21 cellular contexts compared by ENCODE assay signal in the genomic region with DNA sequence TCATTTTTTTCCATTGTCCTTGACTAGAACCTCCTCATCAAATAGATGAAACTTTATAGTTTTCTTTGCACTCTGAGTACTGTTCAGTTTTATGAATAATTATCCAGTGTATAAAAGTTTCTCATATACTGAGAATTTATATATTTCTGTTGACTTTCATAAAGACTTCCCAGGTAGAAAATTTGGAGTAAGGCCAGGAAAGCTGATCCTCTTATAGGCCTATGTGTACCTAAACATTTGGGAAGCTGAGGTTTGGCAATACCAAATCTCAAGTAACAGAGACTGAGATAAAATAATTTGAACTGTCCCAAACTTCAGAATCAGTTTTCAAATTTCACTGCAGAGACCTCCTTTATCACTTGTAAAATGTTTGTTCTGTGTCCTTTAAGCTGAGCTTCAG. TPM values are rescaled to one million over a fixed set of nuclear protein-coding genes. Genes with fewer than 3 reads are reported as not detected.
A peak's percentile ranks its signal among the peaks of the same experiment; 100 is the strongest.
DNase-seq lines count a peak whose midpoint lies in the region; ATAC-seq, FAIRE-seq and TF ChIP-seq lines count a peak whose summit lies in the region.
"Had no signal": no experiment of that assay in that cellular context is flagged by ENCODE, and none has a peak within 500 bp of the region (broad histone marks: within the 10 kb centered on the region; RNA-seq: fewer than 3 reads in every experiment).

No MANE protein-coding gene starts in this region.

- no peaks in the 10 kb centered on the region for H3K27me3 ChIP-seq in left ventricle myocardium inferior (ENCODE audit: low read depth)
- H3K27me3 ChIP-seq in astrocyte (ENCODE audit: insufficient read depth, low read length), result no peaks in the 10 kb centered on the region
- no peaks in the 10 kb centered on the region for H3K27me3 ChIP-seq in vagina
- H3K27me3 ChIP-seq: uterus had no signal

- no peak for TF ChIP-seq POLR2A in vagina (IDR thresholded peaks at IDR 0.05)

- H3K9ac ChIP-seq in astrocyte (ENCODE audit: low read length), result peak overlapping the region; percentile 50

- peak overlapping the region; percentile 56 for H3K4me2 ChIP-seq in astrocyte (ENCODE audit: low read length)

- FAIRE-seq in astrocyte (lab: Jason Lieb, UNC), result peak; percentile 55
- FAIRE-seq: A204.1, G401.6, GM12878 had no signal

- H3K27ac ChIP-seq in left ventricle myocardium inferior (replicated peaks) (peak overlapping the region; percentile 28), astrocyte (ENCODE audit: low read depth, low read length) (peak overlapping the region; percentile 92), vagina (peak overlapping the region; percentile 36)
- H3K27ac ChIP-seq: HL-60 had no signal

- H3K4me1 ChIP-seq in left ventricle myocardium inferior, result peaks cover 10% of the 10 kb centered on the region
- H3K4me1 ChIP-seq in astrocyte (ENCODE audit: insufficient read depth, low read length), result peaks cover 6% of the 10 kb centered on the region
- H3K4me1 ChIP-seq in vagina, result no peaks in the 10 kb centered on the region
- H3K4me1 ChIP-seq: uterus had no signal

- H3K9me3 ChIP-seq in left ventricle myocardium inferior (replicated peaks), result no peaks in the 10 kb centered on the region
- H3K9me3 ChIP-seq in astrocyte (ENCODE audit: insufficient read depth, low read depth, low read length), result no peaks in the 10 kb centered on the region
- no peaks in the 10 kb centered on the region for H3K9me3 ChIP-seq in vagina
- H3K9me3 ChIP-seq: uterus had no signal

- no peaks in the 10 kb centered on the region for H3K36me3 Mint-ChIP-seq in astrocyte (ENCODE audit: low read depth, unreplicated experiment)
- H3K36me3 Mint-ChIP-seq: activated naive CD4-positive, alpha-beta T cell treated with anti-CD3 and anti-CD28 coated beads, Interleukin-2, amount 50 U/mL, for 72 hours; CD4-positive, alpha-beta memory T cell; natural killer cell had no signal

- H3K4me3 Mint-ChIP-seq in astrocyte (ENCODE audit: unreplicated experiment), result no peak overlapping the region
- H3K4me3 Mint-ChIP-seq: CD4-positive, alpha-beta memory T cell; natural killer cell had no signal

- H3K4me3 ChIP-seq in left ventricle myocardium inferior (no peak overlapping the region), astrocyte (ENCODE audit: insufficient read depth, low read depth, low read length) (no peak overlapping the region), vagina (no peak overlapping the region)
- H3K4me3 ChIP-seq: GM12878, uterus had no signal

- H3K36me3 ChIP-seq in left ventricle myocardium inferior (no peaks in the 10 kb centered on the region), astrocyte (ENCODE audit: insufficient read depth, low read length) (no peaks in the 10 kb centered on the region), vagina (no peaks in the 10 kb centered on the region)
- H3K36me3 ChIP-seq: uterus had no signal

- H3K27me3 Mint-ChIP-seq in astrocyte (ENCODE audit: low read depth, unreplicated experiment), result no peaks in the 10 kb centered on the region
- H3K27me3 Mint-ChIP-seq: CD4-positive, alpha-beta memory T cell had no signal

- intact Hi-C loops in left ventricle myocardium inferior (cut with micrococcal nuclease), result loop anchor here (10.0 kb wide), 1 partner anchor 1244 kb away; no protein-coding TSS in a partner anchor
- intact Hi-C loops in Right ventricle myocardium superior (cut with DNase I), result no loop called here
- intact Hi-C loops in vagina (cut with DNase I), result no loop called here

- H3K9me3 Mint-ChIP-seq in astrocyte (ENCODE audit: unreplicated experiment), result no peaks in the 10 kb centered on the region
- H3K9me3 Mint-ChIP-seq: activated naive CD4-positive, alpha-beta T cell treated with anti-CD3 and anti-CD28 coated beads, Interleukin-2, amount 50 U/mL, for 72 hours; CD4-positive, alpha-beta memory T cell; natural killer cell had no signal

- no peak for ATAC-seq in Right ventricle myocardium superior (ENCODE audit: poor library complexity)
- ATAC-seq in GM18858 (IDR thresholded peaks at IDR 0.05; ENCODE audit: unreplicated experiment), result no peak
- ATAC-seq: activated naive CD4-positive, alpha-beta T cell treated with anti-CD3 and anti-CD28 coated beads, Interleukin-2, amount 50 U/mL, for 72 hours; GM12878; natural killer cell had no signal

- H4K20me1 ChIP-seq in astrocyte (ENCODE audit: insufficient read depth, low read length), result no peaks in the 10 kb centered on the region

- H3K4me1 Mint-ChIP-seq in astrocyte (ENCODE audit: low read depth, unreplicated experiment), result peaks cover 19% of the 10 kb centered on the region
- H3K4me1 Mint-ChIP-seq: CD4-positive, alpha-beta memory T cell; natural killer cell had no signal

- DNase-seq in left ventricle myocardium inferior (no peak), Right ventricle myocardium superior (no peak), astrocyte (ENCODE audit: low read depth) (peak; percentile 4), iris pigment epithelial cell (ENCODE audit: low read depth) (peak; percentile 58), vagina (ENCODE audit: extremely low spot score in 2 of 2) (no peak), NOMO-1 treated with DMSO at 0.1 percent for 48 hours (lab: John Stamatoyannopoulos, UW; ENCODE audit: unreplicated experiment) (no peak), NCI-H2171 treated with DMSO at 0.1 percent for 48 hours (lab: John Stamatoyannopoulos, UW) (no peak)
- DNase-seq: activated T-cell treated with anti-CD3 and anti-CD28 coated beads, Interleukin-2, amount 50 U/mL, for 1 hour; CD4-positive, alpha-beta memory T cell; effector CD4-positive, alpha-beta T cell; natural killer cell; NCI-H1417 treated with DMSO at 0.1 percent for 48 hours; NCI-H446 treated with DMSO at 0.1 percent for 48 hours; stimulated activated CD4-positive, alpha-beta T cell treated with anti-CD3 and anti-CD28 coated beads, Interleukin-2, amount 100 ng/mL, for 24 hours had no signal

- no peaks in the 10 kb centered on the region for H3K79me2 ChIP-seq in astrocyte (ENCODE audit: insufficient read depth, low read length)

- TF ChIP-seq CTCF in left ventricle myocardium inferior (IDR thresholded peaks at IDR 0.05; ENCODE audit: borderline replicate concordance) (no peak), astrocyte (IDR thresholded peaks at IDR 0.05; ENCODE audit: insufficient read depth, low read depth, low read length) (no peak), vagina (IDR thresholded peaks at IDR 0.05) (no peak)

- peak overlapping the region; percentile 97 for H3K27ac Mint-ChIP-seq in astrocyte (ENCODE audit: unreplicated experiment)
- H3K27ac Mint-ChIP-seq: activated naive CD4-positive, alpha-beta T cell treated with anti-CD3 and anti-CD28 coated beads, Interleukin-2, amount 50 U/mL, for 72 hours; CD4-positive, alpha-beta memory T cell; natural killer cell had no signal

- peak overlapping the region; percentile 12 for H2AFZ ChIP-seq in astrocyte (ENCODE audit: low read depth, low read length)

RNA-seq across cellular contexts. Expression of gene CCDC102B, which starts 43.4 kb away (rescaled TPM):
- total RNA-seq in left ventricle myocardium inferior (6.1 TPM), Right ventricle myocardium superior (4.4 TPM), astrocyte (7.9 and 10.2 TPM in 2 replicates), vagina (6.4 TPM)

Comparison
In these comparisons a context has a peak if more than half of its experiments do, and no peak if none do; other contexts are left out.
1. DNase-seq: peak in astrocyte (single experiment) and iris pigment epithelial cell (single experiment); none in left ventricle myocardium inferior (single experiment), Right ventricle myocardium superior (single experiment), vagina (0 of 2), NOMO-1 treated with DMSO at 0.1 percent for 48 hours (single experiment) and NCI-H2171 treated with DMSO at 0.1 percent for 48 hours (single experiment).
2. H3K27ac ChIP-seq: peak in every context shown above with its lines; median percentile 92 in astrocyte; 36 in vagina; 28 in left ventricle myocardium inferior.